11 cellular contexts compared by ENCODE assay signal in the genomic region with DNA sequence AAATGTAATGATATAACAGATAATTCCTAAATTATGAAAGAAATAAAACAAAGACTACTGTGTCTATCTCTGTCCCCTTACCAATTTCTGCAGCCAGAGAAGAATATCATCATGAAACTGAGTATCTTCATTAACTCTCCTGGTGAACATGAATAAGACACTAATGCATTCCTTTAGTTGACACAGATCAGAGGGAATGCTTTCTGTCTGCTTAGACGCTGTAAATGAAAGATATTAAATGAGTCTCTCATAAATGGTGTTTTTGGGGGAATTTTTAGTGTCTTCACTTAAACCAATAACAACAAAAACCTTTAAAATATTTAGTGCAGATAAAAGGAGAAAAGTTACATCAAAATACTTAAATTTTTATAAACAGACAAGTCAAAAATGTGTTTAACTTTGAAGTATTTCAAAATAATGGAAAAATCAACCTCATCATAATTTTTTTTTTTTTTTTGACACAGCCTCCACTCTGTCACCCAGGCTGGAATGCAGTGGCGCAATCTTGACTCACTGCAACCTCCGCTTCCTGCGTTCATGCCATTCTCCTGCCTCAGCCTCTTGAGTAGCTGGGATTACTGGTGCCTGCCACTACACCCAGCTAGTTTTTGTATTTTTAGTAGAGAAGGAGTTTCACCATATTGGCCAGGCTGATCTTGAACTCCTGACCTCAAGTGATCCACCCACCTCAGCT. TPM values are rescaled to one million over a fixed set of nuclear protein-coding genes. Genes with fewer than 3 reads are reported as not detected.
DNase-seq lines count a peak whose midpoint lies in the region; TF ChIP-seq lines count a peak whose summit lies in the region.
"Had no signal": no experiment of that assay in that cellular context is flagged by ENCODE, and none has a peak within 500 bp of the region (broad histone marks: within the 10 kb centered on the region; RNA-seq: fewer than 3 reads in every experiment).

No MANE protein-coding gene starts in this region.

- H3K9me3 ChIP-seq in A673 (ENCODE audit: low read depth, low read length, poor library complexity, severe bottlenecking) (no peaks in the 10 kb centered on the region), colonic mucosa (no peaks in the 10 kb centered on the region)
- H3K9me3 ChIP-seq: esophagus muscularis mucosa, right lobe of liver, vagina had no signal

- DNase-seq in A673 (ENCODE audit: low spot score) (peak; percentile 33), amniotic stem cell (lab: John Stamatoyannopoulos, UW) (peak; percentile 57), islet precursor cell (peak; percentile 60), NCI-H774 (lab: John Stamatoyannopoulos, UW) (no peak), GM13976 (ENCODE audit: low spot score) (no peak), globus pallidus (ENCODE audit: low spot score) (no peak), colonic mucosa (no peak)

- H3K27ac ChIP-seq in A673 (ENCODE audit: low read depth, low read length, poor library complexity, severe bottlenecking) (no peak overlapping the region), colonic mucosa (no peak overlapping the region)
- H3K27ac ChIP-seq: esophagus muscularis mucosa, right lobe of liver, vagina had no signal

- CTCF ChIA-PET in A673 (lab: Charles Lee), result no interaction called here

- in situ Hi-C loops in GM13976 (cut with MboI; ENCODE audit: low sequenced_read_pairs, unreplicated experiment), result no loop called here

- intact Hi-C loops in A673 (cut with micrococcal nuclease; ENCODE audit: unreplicated experiment), result no loop called here
- intact Hi-C loops in colonic mucosa (cut with DNase I), result no loop called here

- TF ChIP-seq RAD21 in Ishikawa (IDR thresholded peaks at IDR 0.05; ENCODE audit: low read depth), result no peak

- POLR2A ChIA-PET in A673 (lab: Charles Lee; ENCODE audit: low non-redundant PET), result no interaction called here

- H3K4me3 ChIP-seq in A673 (ENCODE audit: low read depth, low read length, poor library complexity, severe bottlenecking) (no peak overlapping the region), colonic mucosa (no peak overlapping the region)
- H3K4me3 ChIP-seq: esophagus muscularis mucosa, right lobe of liver, vagina had no signal

- no peak for TF ChIP-seq EP300 in Ishikawa (IDR thresholded peaks at IDR 0.05; ENCODE audit: borderline replicate concordance)

- H3K36me3 ChIP-seq in A673 (ENCODE audit: insufficient read depth, low read length, poor library complexity, severe bottlenecking) (peaks cover 35% of the 10 kb centered on the region), colonic mucosa (peaks cover 17% of the 10 kb centered on the region)

- H3K4me1 ChIP-seq in A673 (ENCODE audit: insufficient read depth, low read length, poor library complexity, severe bottlenecking), result no peaks in the 10 kb centered on the region
- no peaks in the 10 kb centered on the region for H3K4me1 ChIP-seq in colonic mucosa
- H3K4me1 ChIP-seq: esophagus muscularis mucosa, right lobe of liver, vagina had no signal

- H3K9ac ChIP-seq in colonic mucosa (ENCODE audit: low read depth in 2 of 2, low read length in 2 of 2), result no peak overlapping the region

- no TSS peak for BruUV-seq in A673 (replicated peaks; lab: Mats Ljungman, UMichigan)

- TF ChIP-seq CTCF in A673 (conservative IDR thresholded peaks at IDR 0.05; ENCODE audit: low read depth, low read length) (no peak), GM13976 (IDR thresholded peaks at IDR 0.05; ENCODE audit: borderline replicate concordance, control extremely low read depth, extremely low read depth, insufficient read depth, missing control alignments) (no peak), colonic mucosa (IDR thresholded peaks at IDR 0.05) (no peak)

- H3K27me3 ChIP-seq in A673 (replicated peaks; ENCODE audit: insufficient read depth, low read depth, low read length, poor library complexity) (no peaks in the 10 kb centered on the region), colonic mucosa (no peaks in the 10 kb centered on the region)
- H3K27me3 ChIP-seq: esophagus muscularis mucosa, right lobe of liver, vagina had no signal

TF ChIP-seq in Ishikawa, 13 proteins besides CTCF, POLR2A, EP300 and RAD21:
- TF ChIP-seq TCF12 (IDR thresholded peaks at IDR 0.05; ENCODE audit: low read depth) (no peak), CEBPB (IDR thresholded peaks at IDR 0.05) (0 out of 2 replicates have a peak, but pooled peaks have one; percentile 37)
TF ChIP-seq in Ishikawa: peak in this region for 1.

RNA-seq across cellular contexts. Expression of gene EPG5, which starts 16.0 kb away (rescaled TPM):
- total RNA-seq in A673 (2021) (15.2 and 16.7 TPM in 2 replicates), colonic mucosa (10 to 100 TPM; 16.0 to 17.3 TPM)

Comparison
In these comparisons a context has a peak if more than half of its experiments do, and no peak if none do; other contexts are left out.
1. DNase-seq: peak in A673 (single experiment), amniotic stem cell (single experiment) and islet precursor cell (single experiment); none in NCI-H774 (single experiment), GM13976 (single experiment), globus pallidus (single experiment) and colonic mucosa (single experiment).